8 cellular contexts compared by ENCODE assay signal in genomic region chr16:75148311-75149195, GRCh38. TPM values are rescaled to one million over a fixed set of nuclear protein-coding genes. Genes with fewer than 3 reads are reported as not detected.
DNase-seq lines count a peak whose midpoint lies in the region; ATAC-seq and TF ChIP-seq lines count a peak whose summit lies in the region.

TSS of gene ZFP1 (plus strand) at chr16:75148524. CDS start at chr16:75152952, 4,428 bp downstream.

- H4K8ac ChIP-seq in IMR-90 (ENCODE audit: low read depth in 2 of 2, low read length in 2 of 2) = peak within 1 kb of the TSS; percentile 85 to 95

- H3K9me2 ChIP-seq in OCI-LY7 (ENCODE audit: insufficient read depth, low read length) = no peaks in the 10 kb centered on the region

- peak within 1 kb of the TSS; percentile 86 for H4K5ac ChIP-seq in IMR-90 (ENCODE audit: low read depth, low read length)

- H3K23ac ChIP-seq in IMR-90 (ENCODE audit: low read depth, low read length) = peak within 1 kb of the TSS; percentile 90

- peak within 1 kb of the TSS; percentile 94 for H4K91ac ChIP-seq in IMR-90 (ENCODE audit: insufficient read depth, low read depth, low read length)

- no TSS peak for BruUV-seq in IMR-90 (replicated peaks; lab: Mats Ljungman, UMichigan)
- no TSS peak for BruUV-seq in OCI-LY7 (replicated peaks; lab: Mats Ljungman, UMichigan)

- peak within 1 kb of the TSS; percentile 68; the same call in 1 of the 2 replicates for H3K18ac ChIP-seq in IMR-90 (ENCODE audit: low read depth, low read length)

- H3K56ac ChIP-seq in IMR-90 (ENCODE audit: extremely low read depth, insufficient read depth, low read length) = peak within 1 kb of the TSS; percentile 68; the same call in 1 of the 2 replicates

- H3K9me1 ChIP-seq in IMR-90 (ENCODE audit: insufficient read depth, low read length) = peaks cover 2% of the 10 kb centered on the region; the same call in 1 of the 2 replicates

- H3K79me1 ChIP-seq in IMR-90 (ENCODE audit: low read depth in 1 of 2, low read length in 2 of 2) = peaks cover 8 to 14% of the 10 kb centered on the region in 2 experiments

- H3K27me3 ChIP-seq in IMR-90 (ENCODE audit: control insufficient read depth, insufficient read depth, low read length) = no peaks in the 10 kb centered on the region; the same call in 1 of the 2 replicates

- H3K27ac ChIP-seq in IMR-90 (ENCODE audit: insufficient read depth, low read length) (peak within 1 kb of the TSS; percentile 95), OCI-LY7 (ENCODE audit: low read depth, low read length, poor library complexity, severe bottlenecking) (peak within 1 kb of the TSS; percentile 72)

- TF ChIP-seq CTCF in IMR-90 (conservative IDR thresholded peaks at IDR 0.05; ENCODE audit: low read depth, low read length) = no peak
- TF ChIP-seq CTCF in OCI-LY7 (conservative IDR thresholded peaks at IDR 0.05; ENCODE audit: low read length) = no peak

- peak within 1 kb of the TSS; percentile 95 for H3K4me3 ChIP-seq in IMR-90 (ENCODE audit: insufficient read depth, low read depth, low read length)
- peak within 1 kb of the TSS; percentile 79 for H3K4me3 ChIP-seq in OCI-LY7 (ENCODE audit: low read depth, low read length, poor library complexity, severe bottlenecking)

- in situ Hi-C loops in IMR-90 (cut with MboI; ENCODE audit: low sequenced_read_pairs) = no loop called here

- H3K36me3 ChIP-seq in IMR-90 (ENCODE audit: control insufficient read depth, insufficient read depth, low read length) = peaks cover 5% of the 10 kb centered on the region
- peaks cover 33% of the 10 kb centered on the region for H3K36me3 ChIP-seq in OCI-LY7 (ENCODE audit: insufficient read depth, low read length)

- H3K79me2 ChIP-seq in OCI-LY7 (ENCODE audit: insufficient read depth, low read depth, low read length) = peaks cover 46% of the 10 kb centered on the region

- peak within 1 kb of the TSS; percentile 94 for H3K14ac ChIP-seq in IMR-90 (replicated peaks; ENCODE audit: low read depth, low read length)

- DNase-seq in DMS114 treated with DMSO at 0.1 percent for 48 hours (lab: John Stamatoyannopoulos, UW; ENCODE audit: unreplicated experiment) = peak; percentile 93
- DNase-seq in IMR-90 = peak; percentile 88
- DNase-seq in OCI-LY7 (ENCODE audit: low spot score) = peak; percentile 97
- peak; percentile 99 for DNase-seq in activated CD8-positive, alpha-beta memory T cell treated with anti-CD3 and anti-CD28 coated beads, Interleukin-2, amount 50 U/mL, for 48 hours
- peak; percentile 97 for DNase-seq in epidermal melanocyte (ENCODE audit: insufficient read length, low spot score)
- peak; percentile 83 for DNase-seq in middle frontal gyrus (ENCODE audit: extremely low spot score, low spot score)
- peak; percentile 89 to 91 for DNase-seq in stimulated activated CD8-positive, alpha-beta memory T cell treated with anti-CD3 and anti-CD28 coated beads, Interleukin-2, amount 100 ng/mL, for 1 hour (ENCODE audit: low read depth in 2 of 2)

- peak within 1 kb of the TSS; percentile 97 for H2AK9ac ChIP-seq in IMR-90 (replicated peaks; ENCODE audit: low read depth, low read length, poor library complexity)

- H3K4ac ChIP-seq in IMR-90 (ENCODE audit: low read depth, low read length) = peak within 1 kb of the TSS; percentile 96

- no peak within 1 kb of the TSS; the same call in 1 of the 2 replicates for H2BK20ac ChIP-seq in IMR-90 (ENCODE audit: low read depth, low read length)

- H3K9me3 ChIP-seq in IMR-90 (ENCODE audit: control insufficient read depth, insufficient read depth, low read length) (peaks cover 3% of the 10 kb centered on the region), OCI-LY7 (ENCODE audit: low read length) (peaks cover 32% of the 10 kb centered on the region)

- peak within 1 kb of the TSS; percentile 84 for H2BK120ac ChIP-seq in IMR-90 (ENCODE audit: low read depth, low read length)

- ATAC-seq in GM21529 (IDR thresholded peaks at IDR 0.05; ENCODE audit: unreplicated experiment) (peak; percentile 83), IMR-90 (ENCODE audit: low read depth) (peak; percentile 96)

- H3K4me2 ChIP-seq in IMR-90 (ENCODE audit: low read depth, low read length) (peak within 1 kb of the TSS; percentile 98), OCI-LY7 (ENCODE audit: low read length) (peak within 1 kb of the TSS; percentile 94)

- dilution Hi-C loops in IMR-90 (cut with HindIII; ENCODE audit: low sequenced_read_pairs, unreplicated experiment) = no loop called here

- peak within 1 kb of the TSS; percentile 85 for H2AK5ac ChIP-seq in IMR-90 (ENCODE audit: low read depth, low read length)

- H3K9ac ChIP-seq in IMR-90 (ENCODE audit: low read depth, low read length) = peak within 1 kb of the TSS; percentile 91

- H4K20me1 ChIP-seq in IMR-90 (ENCODE audit: insufficient read depth, low read length) = peaks cover 4% of the 10 kb centered on the region; the same call in 1 of the 2 replicates
- 0 out of 2 replicates have a peak, but pooled peaks cover 3% of the 10 kb centered on the region for H4K20me1 ChIP-seq in OCI-LY7 (ENCODE audit: insufficient read depth, low read length)

- intact Hi-C loops in IMR-90 (cut with micrococcal nuclease) (no loop called here), OCI-LY7 (cut with micrococcal nuclease; ENCODE audit: unreplicated experiment) (no loop called here)

- H2AFZ ChIP-seq in IMR-90 (replicated peaks; ENCODE audit: low read length, poor library complexity) (peak within 1 kb of the TSS; percentile 100), OCI-LY7 (ENCODE audit: low read length) (peak within 1 kb of the TSS; percentile 65)

- H3K4me1 ChIP-seq in IMR-90 (ENCODE audit: control insufficient read depth, insufficient read depth, low read length) = no peaks in the 10 kb centered on the region; the same call in 1 of the 2 replicates
- peaks cover 9% of the 10 kb centered on the region for H3K4me1 ChIP-seq in OCI-LY7 (ENCODE audit: insufficient read depth, low read length, poor library complexity, severe bottlenecking)

- POLR2A ChIA-PET in IMR-90 (lab: Charles Lee; ENCODE audit: unreplicated experiment) (no interaction called here), OCI-LY7 (lab: Charles Lee) (interaction anchor here (0.6 kb wide), 1 partner anchor 307 kb away, joined by 3 read pairs; no protein-coding TSS in a partner anchor)

- peak within 1 kb of the TSS; percentile 93 for H2BK5ac ChIP-seq in IMR-90 (ENCODE audit: low read depth, low read length, poor library complexity, severe bottlenecking)

- no peak within 1 kb of the TSS for H2BK15ac ChIP-seq in IMR-90 (ENCODE audit: low read depth, low read length)

- 0% methylated on average over 7 of the region's 93 CpGs; no CpG with 5 or more reads in 1 of the 2 experiments for WGBS in IMR-90 (ENCODE audit: extremely low coverage in 2 of 2, insufficient read length in 1 of 2), 2 experiments

- CTCF ChIA-PET in IMR-90 (lab: Yijun Ruan, JAX) (no interaction called here), OCI-LY7 (lab: Charles Lee; ENCODE audit: unreplicated experiment) (no interaction called here)

- peak; percentile 48 for TF ChIP-seq POLR2A in IMR-90 (IDR thresholded peaks at IDR 0.05; ENCODE audit: low read depth, low read length)

- no peak for TF ChIP-seq RAD21 in IMR-90 (IDR thresholded peaks at IDR 0.05; ENCODE audit: low read length)

TF ChIP-seq in IMR-90, 13 proteins besides CTCF, POLR2A, EP300 and RAD21:
- TF ChIP-seq MAZ (IDR thresholded peaks at IDR 0.05; ENCODE audit: borderline replicate concordance, low read depth, low read length) (peak; percentile 8; the same call in 1 of the 2 replicates), USF2 (IDR thresholded peaks at IDR 0.05; ENCODE audit: low read depth, low read length) (peak; percentile 12; the same call in 1 of the 2 replicates), FOS (IDR thresholded peaks at IDR 0.05; ENCODE audit: low read depth, low read length) (no peak)

RNA-seq across cellular contexts. Expression of gene ZFP1, which starts in this region (rescaled TPM):
- total RNA-seq in IMR-90 (2012; rRNA removed) = 16.0 and 16.9 TPM in 2 replicates
- polyA plus RNA-seq in IMR-90 (2012; rRNA removed) = 3.7 and 3.8 TPM in 2 replicates
- polyA plus RNA-seq in IMR-90 (2012; cell fraction: cytosol; rRNA removed) = 1.3 and 1.8 TPM in 2 replicates
- polyA plus RNA-seq in IMR-90 (2012; cell fraction: nucleus; rRNA removed; ENCODE audit: low replicate concordance) = 0.61 and 2.5 TPM in 2 replicates
- 17.3 and 25.0 TPM in 2 replicates for total RNA-seq in OCI-LY7 (2014; rRNA removed; shearing (Covaris generic))
- total RNA-seq in OCI-LY7 (2022) = 23.0 and 23.9 TPM in 2 replicates

Comparison
In these comparisons a context has a peak if more than half of its experiments do, and no peak if none do; other contexts are left out.
1. Peak in every context shown above with its lines: DNase-seq, ATAC-seq, H3K4me3 ChIP-seq and H3K27ac ChIP-seq.